In genomic region chr9:121819511-121820231, GRCh38 we compare ENCODE assay signal across 10 cellular contexts.
DNase-seq lines count a peak whose midpoint lies in the region; FAIRE-seq and TF ChIP-seq lines count a peak whose summit lies in the region.
"Had no signal": no experiment of that assay in that cellular context is flagged by ENCODE, and none has a peak within 500 bp of the region (broad histone marks: within the 10 kb centered on the region; RNA-seq: fewer than 3 reads in every experiment).

No MANE protein-coding gene starts in this region.

- peak; percentile 21 for DNase-seq in NCI-H1694 treated with DMSO at 0.1 percent for 48 hours (lab: John Stamatoyannopoulos, UW)
- DNase-seq in astrocyte of the cerebellum (ENCODE audit: low read depth): no peak
- peak; percentile 73 for DNase-seq in mesenteric fat pad (ENCODE audit: low spot score)
- no peak for DNase-seq in stimulated activated CD4-positive, alpha-beta T cell treated with anti-CD3 and anti-CD28 coated beads, Interleukin-2, amount 100 ng/mL, for 48 hours
- DNase-seq in H54 (ENCODE audit: insufficient read length, low spot score): no peak
- no peak for DNase-seq in kidney tubule cell (ENCODE audit: low spot score)
- no peak for DNase-seq in NCI-H187 treated with DMSO at 0.1 percent for 48 hours (lab: John Stamatoyannopoulos, UW)
- DNase-seq: activated CD4-positive, alpha-beta T cell treated with anti-CD3 and anti-CD28 coated beads, Interleukin-2, amount 50 U/mL, for 4 hours; NCI-H345 had no signal

- no peak for TF ChIP-seq POLR2A in H54 (IDR thresholded peaks at IDR 0.05; ENCODE audit: low read depth, low read length)

- no peak for FAIRE-seq in H54 (lab: Jason Lieb, UNC)

- no peak overlapping the region for H3K27ac ChIP-seq in DOHH2 (ENCODE audit: low read depth, low read length)

- H3F3A ChIP-seq in DOHH2 (ENCODE audit: control insufficient read depth, insufficient read depth): no peaks in the 10 kb centered on the region

- H3K9me3 ChIP-seq in DOHH2 (ENCODE audit: control insufficient read depth, insufficient read depth, low read length): no peaks in the 10 kb centered on the region

- H3K4me3 ChIP-seq in DOHH2 (ENCODE audit: low read length) (no peak overlapping the region), astrocyte of the cerebellum (ENCODE audit: low read depth, low read length) (peak overlapping the region; percentile 1)

- H3K36me3 ChIP-seq in DOHH2 (ENCODE audit: control insufficient read depth, low read length): no peaks in the 10 kb centered on the region

- no peaks in the 10 kb centered on the region for H3K27me3 ChIP-seq in DOHH2 (ENCODE audit: control insufficient read depth, low read length)

- in situ Hi-C loops in astrocyte of the cerebellum (cut with HindIII; ENCODE audit: low sequenced_read_pairs): no loop called here

- H3K4me2 ChIP-seq in DOHH2 (ENCODE audit: low read length): peak overlapping the region; percentile 46

- H3K4me1 ChIP-seq in DOHH2 (ENCODE audit: control insufficient read depth, low read length): peaks cover 19% of the 10 kb centered on the region

- no peaks in the 10 kb centered on the region for H3K9me2 ChIP-seq in DOHH2 (replicated peaks; ENCODE audit: control insufficient read depth, low read length)

- no peaks in the 10 kb centered on the region for H4K20me1 ChIP-seq in DOHH2 (ENCODE audit: control insufficient read depth, insufficient read depth, low read depth, low read length)

- no peaks in the 10 kb centered on the region for H3K79me2 ChIP-seq in DOHH2 (ENCODE audit: control insufficient read depth, low read length)

- TF ChIP-seq CTCF in DOHH2 (IDR thresholded peaks at IDR 0.05; ENCODE audit: low read depth, low read length, poor library complexity, severe bottlenecking) (no peak), astrocyte of the cerebellum (IDR thresholded peaks at IDR 0.05; ENCODE audit: low read depth, low read length, missing control alignments) (no peak)

Comparison
In these comparisons a context has a peak if more than half of its experiments do, and no peak if none do; other contexts are left out.
1. DNase-seq: peak in NCI-H1694 treated with DMSO at 0.1 percent for 48 hours (single experiment) and mesenteric fat pad (single experiment); none in astrocyte of the cerebellum (single experiment), stimulated activated CD4-positive, alpha-beta T cell treated with anti-CD3 and anti-CD28 coated beads, Interleukin-2, amount 100 ng/mL, for 48 hours (0 of 2), H54 (single experiment), kidney tubule cell (single experiment) and NCI-H187 treated with DMSO at 0.1 percent for 48 hours (single experiment).